ENCODE assay signal across 3 cellular contexts in the genomic region with DNA sequence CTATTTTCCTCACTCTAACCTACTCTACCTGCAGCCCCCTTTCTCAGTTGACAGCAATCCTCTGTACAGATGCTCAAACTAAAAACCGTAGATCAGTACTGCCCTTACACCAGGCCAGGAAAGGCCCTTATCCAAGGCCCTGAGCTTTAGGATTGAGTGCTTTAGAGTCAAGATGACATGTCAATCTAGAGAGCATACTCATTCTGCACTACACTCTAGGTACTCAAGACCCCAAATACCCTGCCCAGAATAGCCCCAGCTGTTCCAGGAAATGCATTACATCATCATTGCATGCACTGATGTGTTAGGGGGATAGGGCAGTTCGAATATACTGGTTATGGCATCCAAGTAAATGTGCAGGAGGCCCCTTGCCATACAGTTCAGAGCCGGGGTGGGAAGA.
A peak's percentile ranks its signal among the peaks of the same experiment; 100 is the strongest.
TF ChIP-seq lines count a peak whose summit lies in the region.

No MANE protein-coding gene starts in this region.

TF ChIP-seq in SK-N-SH, 30 proteins besides CTCF, POLR2A, EP300 and RAD21:
- TF ChIP-seq FOSL2 (IDR thresholded peaks at IDR 0.05; ENCODE audit: borderline replicate concordance, low read depth) (no peak), POLR2AphosphoS5 (IDR thresholded peaks at IDR 0.05; ENCODE audit: low read depth, low read length) (0 out of 2 replicates have a peak, but pooled peaks have one; percentile 18)

TF ChIP-seq in SK-N-SH treated with all-trans-retinoic acid at 6 μM for 48 hours, 23 proteins besides CTCF, POLR2A, EP300 and RAD21:
- no peak for TF ChIP-seq TCF4 (CRISPR knock-in tag; IDR thresholded peaks at IDR 0.05; ENCODE audit: borderline replicate concordance)
- TF ChIP-seq ZNF70 (CRISPR knock-in tag; IDR thresholded peaks at IDR 0.05), result no peak
- no peak for TF ChIP-seq RARB (CRISPR knock-in tag; IDR thresholded peaks at IDR 0.05)
- TF ChIP-seq TOX (CRISPR knock-in tag; IDR thresholded peaks at IDR 0.05; ENCODE audit: borderline replicate concordance), result no peak
- TF ChIP-seq ZNF565 (CRISPR knock-in tag; conservative IDR thresholded peaks at IDR 0.05; ENCODE audit: low read depth), result no peak
- no peak for TF ChIP-seq ARNTL (CRISPR knock-in tag; IDR thresholded peaks at IDR 0.05; ENCODE audit: borderline replicate concordance, low read depth)
- no peak for TF ChIP-seq GLIS3 (CRISPR knock-in tag; IDR thresholded peaks at IDR 0.05)

TF ChIP-seq in HCT116, 20 proteins besides CTCF, POLR2A, EP300 and RAD21:
- TF ChIP-seq JUND (IDR thresholded peaks at IDR 0.05) (0 out of 2 replicates have a peak, but pooled peaks have one; percentile 3), REST (IDR thresholded peaks at IDR 0.05; ENCODE audit: low read depth) (no peak), ZNF274 (IDR thresholded peaks at IDR 0.05; ENCODE audit: low read depth, low read length) (no peak), TCF7L2 (IDR thresholded peaks at IDR 0.05; ENCODE audit: borderline replicate concordance, extremely low read depth, insufficient read depth, insufficient read length) (no peak), SIN3A (IDR thresholded peaks at IDR 0.05; ENCODE audit: low read depth) (peak; percentile 32; the same call in 1 of the 2 replicates), ATF3 (IDR thresholded peaks at IDR 0.05) (no peak), SRF (IDR thresholded peaks at IDR 0.05; ENCODE audit: low read depth) (no peak), SP1 (IDR thresholded peaks at IDR 0.05; ENCODE audit: low read depth) (no peak), ZFX (IDR thresholded peaks at IDR 0.05) (no peak), POLR2AphosphoS5 (IDR thresholded peaks at IDR 0.05; ENCODE audit: low read depth, low read length) (no peak; the same call in 1 of the 2 replicates), EGR1 (IDR thresholded peaks at IDR 0.05; ENCODE audit: low read depth) (no peak), CEBPB (IDR thresholded peaks at IDR 0.05; ENCODE audit: low read depth) (no peak), CBX3 (IDR thresholded peaks at IDR 0.05; ENCODE audit: low read depth) (no peak)
- TF ChIP-seq, protein P1, sequence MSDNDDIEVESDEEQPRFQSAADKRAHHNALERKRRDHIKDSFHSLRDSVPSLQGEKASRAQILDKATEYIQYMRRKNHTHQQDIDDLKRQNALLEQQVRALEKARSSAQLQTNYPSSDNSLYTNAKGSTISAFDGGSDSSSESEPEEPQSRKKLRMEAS (IDR thresholded peaks at IDR 0.05), result no peak
TF ChIP-seq in HCT116: peak in this region for 2.
